Comparison of ENCODE assay signal across 28 cellular contexts in genomic region chr5:111392181-111392580, GRCh38.
"Had no signal": no experiment of that assay in that cellular context is flagged by ENCODE, and none has a peak within 500 bp of the region (broad histone marks: within the 10 kb centered on the region; RNA-seq: fewer than 3 reads in every experiment).

No MANE protein-coding gene starts in this region.

- ATAC-seq: activated CD8-positive, alpha-beta T cell treated with anti-CD3 and anti-CD28 coated beads for 36 hours; activated T-cell treated with anti-CD3 and anti-CD28 coated beads, Interleukin-2, amount 50 U/mL, for 4 hours; effector memory CD8-positive, alpha-beta T cell; gastrocnemius medialis; left cardiac atrium; sciatic nerve; stimulated activated memory B cell treated with anti-CD40 and anti-IgM and Interleukin-4, amounts not matched to agents 10 μg/mL and 1 μg/mL and 100 μg/mL, for 72 hours; upper lobe of right lung had no signal

- H3K9me3 Mint-ChIP-seq: activated B cell treated with CpG ODN at 0.5 μM for 24 hours; activated CD8-positive, alpha-beta T cell treated with anti-CD3 and anti-CD28 coated beads for 36 hours; activated T-cell treated with anti-CD3 and anti-CD28 coated beads, Interleukin-2, amount 50 U/mL, for 4 hours; activated T-helper 2 cell treated with anti-CD3 and anti-CD28 coated beads, Interferon-gamma antibody, Interleukin-2, Interleukin-4, amounts not matched to agents 10 μg/mL and 5 μg/mL and 100 μg/mL, durations not matched to agents 14 hours and 24 hours and 36 hours; effector memory CD8-positive, alpha-beta T cell; naive B cell; stimulated activated memory B cell treated with anti-CD40 and anti-IgM and Interleukin-4, amounts not matched to agents 10 μg/mL and 1 μg/mL and 100 μg/mL, for 72 hours; T-helper 1 cell treated with Interleukin-12 subunit alpha and Interleukin-12 subunit beta and Interleukin-4 antibody, amounts not matched to agents 30 μg/mL and 1 μg/mL, for 36 hours had no signal

- H3K4me1 Mint-ChIP-seq: activated B cell treated with CpG ODN at 0.5 μM for 24 hours; naive B cell; stimulated activated memory B cell treated with anti-CD40 and anti-IgM and Interleukin-4, amounts not matched to agents 10 μg/mL and 1 μg/mL and 100 μg/mL, for 72 hours had no signal

- H3K9me3 ChIP-seq: gastrocnemius medialis, ovary, suprapubic skin, tibial artery, upper lobe of right lung had no signal

- H3K4me1 ChIP-seq: gastrocnemius medialis, suprapubic skin, tibial artery, upper lobe of right lung had no signal

- H3K27me3 ChIP-seq: gastrocnemius medialis, hepatocyte, ovary, suprapubic skin, tibial artery, upper lobe of right lung had no signal

- H3K36me3 ChIP-seq: gastrocnemius medialis, ovary, suprapubic skin, tibial artery, upper lobe of right lung had no signal

- H3K27ac ChIP-seq: gastrocnemius medialis, hepatocyte, ovary, skin epidermis, suprapubic skin, tibial artery, upper lobe of right lung had no signal

- H3K36me3 Mint-ChIP-seq: naive B cell; stimulated activated memory B cell treated with anti-CD40 and anti-IgM and Interleukin-4, amounts not matched to agents 10 μg/mL and 1 μg/mL and 100 μg/mL, for 72 hours had no signal

- H3K27me3 Mint-ChIP-seq: activated B cell treated with CpG ODN at 0.5 μM for 24 hours; activated CD8-positive, alpha-beta T cell treated with anti-CD3 and anti-CD28 coated beads for 36 hours; activated naive CD8-positive, alpha-beta T cell treated with anti-CD3 and anti-CD28 coated beads, Interleukin-2, amount 10 ng/mL, durations not matched to agents 7 days and 5 days; effector memory CD8-positive, alpha-beta T cell; naive B cell; progenitor cell of endocrine pancreas; stimulated activated memory B cell treated with anti-CD40 and anti-IgM and Interleukin-4, amounts not matched to agents 10 μg/mL and 1 μg/mL and 100 μg/mL, for 72 hours had no signal

- H3K4me3 ChIP-seq: gastrocnemius medialis, hepatocyte, ovary, skin epidermis, suprapubic skin, tibial artery, upper lobe of right lung had no signal

- H3K27ac Mint-ChIP-seq: activated B cell treated with CpG ODN at 0.5 μM for 24 hours; activated CD8-positive, alpha-beta T cell treated with anti-CD3 and anti-CD28 coated beads for 36 hours; activated naive CD8-positive, alpha-beta T cell treated with anti-CD3 and anti-CD28 coated beads, Interleukin-2, amount 10 ng/mL, durations not matched to agents 7 days and 5 days; activated T-helper 2 cell treated with anti-CD3 and anti-CD28 coated beads, Interferon-gamma antibody, Interleukin-2, Interleukin-4, amounts not matched to agents 10 μg/mL and 5 μg/mL and 100 μg/mL, durations not matched to agents 14 hours and 24 hours and 36 hours; effector memory CD8-positive, alpha-beta T cell; naive B cell; progenitor cell of endocrine pancreas; stimulated activated memory B cell treated with anti-CD40 and anti-IgM and Interleukin-4, amounts not matched to agents 10 μg/mL and 1 μg/mL and 100 μg/mL, for 72 hours; T-helper 1 cell treated with Interleukin-12 subunit alpha and Interleukin-12 subunit beta and Interleukin-4 antibody, amounts not matched to agents 30 μg/mL and 1 μg/mL, for 36 hours had no signal

- DNase-seq: activated B cell treated with CpG ODN at 0.5 μM for 24 hours; activated CD4-positive, alpha-beta T cell treated with anti-CD3 and anti-CD28 coated beads, Interleukin-2, amount 50 U/mL, for 1 hour; activated CD8-positive, alpha-beta T cell treated with anti-CD3 and anti-CD28 coated beads for 36 hours; activated naive CD8-positive, alpha-beta T cell treated with anti-CD3 and anti-CD28 coated beads, Interleukin-2, amount 10 ng/mL, durations not matched to agents 7 days and 5 days; activated T-cell treated with anti-CD3 and anti-CD28 coated beads, Interleukin-2, amount 50 U/mL, for 4 hours; amniotic stem cell; cortex of kidney; effector memory CD8-positive, alpha-beta T cell; erythroblast; gastrocnemius medialis; glutamatergic neuron; left cardiac atrium; mammary epithelial cell; naive B cell; ovary; retina; stimulated activated CD4-positive, alpha-beta T cell treated with anti-CD3 and anti-CD28 coated beads, Interleukin-4, amount 100 ng/mL, for 24 hours; T-helper 9 cell; tibial artery; upper lobe of right lung had no signal

- H3K4me3 Mint-ChIP-seq: activated B cell treated with CpG ODN at 0.5 μM for 24 hours; activated CD8-positive, alpha-beta T cell treated with anti-CD3 and anti-CD28 coated beads for 36 hours; activated naive CD8-positive, alpha-beta T cell treated with anti-CD3 and anti-CD28 coated beads, Interleukin-2, amount 10 ng/mL, durations not matched to agents 7 days and 5 days; activated T-cell treated with anti-CD3 and anti-CD28 coated beads, Interleukin-2, amount 50 U/mL, for 4 hours; effector memory CD8-positive, alpha-beta T cell; naive B cell; stimulated activated memory B cell treated with anti-CD40 and anti-IgM and Interleukin-4, amounts not matched to agents 10 μg/mL and 1 μg/mL and 100 μg/mL, for 72 hours; T-helper 1 cell treated with Interleukin-12 subunit alpha and Interleukin-12 subunit beta and Interleukin-4 antibody, amounts not matched to agents 30 μg/mL and 1 μg/mL, for 36 hours had no signal
